In genomic region chr20:47160992-47161391, GRCh38 we compare ENCODE assay signal across 35 cellular contexts.
"Had no signal": no experiment of that assay in that cellular context is flagged by ENCODE, and none has a peak within 500 bp of the region (broad histone marks: within the 10 kb centered on the region; RNA-seq: fewer than 3 reads in every experiment).

No MANE protein-coding gene starts in this region.

- H3K4me3 Mint-ChIP-seq: activated B cell treated with CpG ODN at 0.5 μM for 24 hours; activated CD4-positive, alpha-beta memory T cell treated with anti-CD3 and anti-CD28 coated beads for 36 hours; activated CD4-positive, alpha-beta T cell treated with anti-CD3 and anti-CD28 coated beads, Interleukin-2, amount 10 ng/mL, durations not matched to agents 24 days and 14 days; activated CD8-positive, alpha-beta T cell treated with anti-CD3 and anti-CD28 coated beads for 36 hours; activated naive CD4-positive, alpha-beta T cell treated with anti-CD3 and anti-CD28 coated beads for 36 hours; activated naive CD8-positive, alpha-beta T cell treated with anti-CD3 and anti-CD28 coated beads for 36 hours; activated T-cell treated with anti-CD3 and anti-CD28 coated beads, Interleukin-2, amount 50 U/mL, for 4 hours; activated T-cell treated with anti-CD3 and anti-CD28 coated beads, Interleukin-2, amount 50 U/mL, for 72 hours; activated T-helper 1 cell treated with anti-CD3 and anti-CD28 coated beads, Interleukin-12 subunit alpha, Interleukin-12 subunit beta, Interleukin-2, Interleukin-4 antibody, amounts not matched to agents 30 ng/mL and 10 ng/mL and 1 ng/mL, durations not matched to agents 14 hours and 24 hours and 36 hours; activated T-helper 17 cell treated with anti-CD3 and anti-CD28 coated beads, Interleukin-2, amount 50 U/mL, for 72 hours; T-helper 1 cell treated with Interleukin-12 subunit alpha and Interleukin-12 subunit beta and Interleukin-4 antibody, amounts not matched to agents 30 μg/mL and 1 μg/mL, for 36 hours; T-helper 2 cell treated with Interferon-gamma antibody and Interleukin-4, amounts not matched to agents 5 μg/mL and 100 μg/mL, for 36 hours had no signal

- H3K4me1 Mint-ChIP-seq: activated B cell treated with CpG ODN at 0.5 μM for 24 hours; activated CD4-positive, alpha-beta T cell treated with anti-CD3 and anti-CD28 coated beads, Interleukin-2, amount 10 ng/mL, durations not matched to agents 24 days and 14 days; activated naive CD8-positive, alpha-beta T cell treated with anti-CD3 and anti-CD28 coated beads for 36 hours; activated T-helper 17 cell treated with anti-CD3 and anti-CD28 coated beads, Interleukin-2, amount 50 U/mL, for 72 hours had no signal

- H3K4me1 ChIP-seq: adrenal gland, body of pancreas, breast epithelium had no signal

- H3K27me3 Mint-ChIP-seq: activated B cell treated with CpG ODN at 0.5 μM for 24 hours; activated CD4-positive, alpha-beta T cell treated with anti-CD3 and anti-CD28 coated beads, Interleukin-2, amount 10 ng/mL, durations not matched to agents 24 days and 14 days; activated naive CD8-positive, alpha-beta T cell treated with anti-CD3 and anti-CD28 coated beads for 36 hours had no signal

- H3K36me3 ChIP-seq: adrenal gland, brain microvascular endothelial cell, breast epithelium had no signal

- H3K9me3 ChIP-seq: adrenal gland, body of pancreas, breast epithelium had no signal

- H3K27me3 ChIP-seq: body of pancreas, brain microvascular endothelial cell, breast epithelium had no signal

- H3K36me3 Mint-ChIP-seq: activated CD4-positive, alpha-beta memory T cell treated with anti-CD3 and anti-CD28 coated beads for 36 hours; activated naive CD4-positive, alpha-beta T cell treated with anti-CD3 and anti-CD28 coated beads, Interleukin-2, amount 50 U/mL, for 72 hours; activated naive CD8-positive, alpha-beta T cell treated with anti-CD3 and anti-CD28 coated beads for 36 hours had no signal

- ATAC-seq: activated CD8-positive, alpha-beta T cell treated with anti-CD3 and anti-CD28 coated beads for 36 hours; activated naive CD4-positive, alpha-beta T cell treated with anti-CD3 and anti-CD28 coated beads, Interleukin-2, amount 50 U/mL, for 72 hours; activated T-cell treated with anti-CD3 and anti-CD28 coated beads, Interleukin-2, amount 50 U/mL, for 4 hours; activated T-cell treated with anti-CD3 and anti-CD28 coated beads, Interleukin-2, amount 50 U/mL, for 72 hours; activated T-helper 17 cell treated with anti-CD3 and anti-CD28 coated beads, Interleukin-2, amount 50 U/mL, for 72 hours; body of pancreas had no signal

- H3K27ac ChIP-seq: adrenal gland, body of pancreas, brain microvascular endothelial cell, breast epithelium, VCaP had no signal

- H3K27ac Mint-ChIP-seq: activated B cell treated with CpG ODN at 0.5 μM for 24 hours; activated CD4-positive, alpha-beta memory T cell treated with anti-CD3 and anti-CD28 coated beads for 36 hours; activated CD4-positive, alpha-beta T cell treated with anti-CD3 and anti-CD28 coated beads, Interleukin-2, amount 10 ng/mL, durations not matched to agents 24 days and 14 days; activated CD8-positive, alpha-beta T cell treated with anti-CD3 and anti-CD28 coated beads for 36 hours; activated naive CD4-positive, alpha-beta T cell treated with anti-CD3 and anti-CD28 coated beads for 36 hours; activated naive CD4-positive, alpha-beta T cell treated with anti-CD3 and anti-CD28 coated beads, Interleukin-2, amount 50 U/mL, for 72 hours; activated naive CD8-positive, alpha-beta T cell treated with anti-CD3 and anti-CD28 coated beads for 36 hours; activated T-cell treated with anti-CD3 and anti-CD28 coated beads, Interleukin-2, amount 50 U/mL, for 72 hours; activated T-helper 1 cell treated with anti-CD3 and anti-CD28 coated beads, Interleukin-12 subunit alpha, Interleukin-12 subunit beta, Interleukin-2, Interleukin-4 antibody, amounts not matched to agents 30 ng/mL and 10 ng/mL and 1 ng/mL, durations not matched to agents 14 hours and 24 hours and 36 hours; activated T-helper 17 cell treated with anti-CD3 and anti-CD28 coated beads, Interleukin-2, amount 50 U/mL, for 72 hours; T-helper 1 cell treated with Interleukin-12 subunit alpha and Interleukin-12 subunit beta and Interleukin-4 antibody, amounts not matched to agents 30 μg/mL and 1 μg/mL, for 36 hours; T-helper 2 cell treated with Interferon-gamma antibody and Interleukin-4, amounts not matched to agents 5 μg/mL and 100 μg/mL, for 36 hours had no signal

- H3K9me3 Mint-ChIP-seq: activated B cell treated with CpG ODN at 0.5 μM for 24 hours; activated CD4-positive, alpha-beta memory T cell treated with anti-CD3 and anti-CD28 coated beads for 36 hours; activated CD4-positive, alpha-beta T cell treated with anti-CD3 and anti-CD28 coated beads, Interleukin-2, amount 10 ng/mL, durations not matched to agents 24 days and 14 days; activated CD8-positive, alpha-beta T cell treated with anti-CD3 and anti-CD28 coated beads for 36 hours; activated naive CD4-positive, alpha-beta T cell treated with anti-CD3 and anti-CD28 coated beads for 36 hours; activated naive CD4-positive, alpha-beta T cell treated with anti-CD3 and anti-CD28 coated beads, Interleukin-2, amount 50 U/mL, for 72 hours; activated T-cell treated with anti-CD3 and anti-CD28 coated beads, Interleukin-2, amount 50 U/mL, for 4 hours; activated T-cell treated with anti-CD3 and anti-CD28 coated beads, Interleukin-2, amount 50 U/mL, for 72 hours; activated T-helper 1 cell treated with anti-CD3 and anti-CD28 coated beads, Interleukin-12 subunit alpha, Interleukin-12 subunit beta, Interleukin-2, Interleukin-4 antibody, amounts not matched to agents 30 ng/mL and 10 ng/mL and 1 ng/mL, durations not matched to agents 14 hours and 24 hours and 36 hours; activated T-helper 17 cell treated with anti-CD3 and anti-CD28 coated beads, Interleukin-2, amount 50 U/mL, for 72 hours; T-helper 1 cell treated with Interleukin-12 subunit alpha and Interleukin-12 subunit beta and Interleukin-4 antibody, amounts not matched to agents 30 μg/mL and 1 μg/mL, for 36 hours; T-helper 2 cell treated with Interferon-gamma antibody and Interleukin-4, amounts not matched to agents 5 μg/mL and 100 μg/mL, for 36 hours had no signal

- DNase-seq: activated B cell treated with CpG ODN at 0.5 μM for 24 hours; activated CD4-positive, alpha-beta memory T cell treated with anti-CD3 and anti-CD28 coated beads for 36 hours; activated CD4-positive, alpha-beta T cell treated with anti-CD3 and anti-CD28 coated beads for 4 hours; activated CD4-positive, alpha-beta T cell treated with anti-CD3 and anti-CD28 coated beads, Interleukin-2, amount 10 ng/mL, durations not matched to agents 24 days and 14 days; activated CD4-positive, alpha-beta T cell treated with anti-CD3 and anti-CD28 coated beads, Interleukin-2, amount 50 U/mL, for 1 hour; activated CD4-positive, alpha-beta T cell treated with anti-CD3 and anti-CD28 coated beads, Interleukin-2, amount 50 U/mL, for 4 hours; activated CD4-positive, CD25-positive, alpha-beta regulatory T cell treated with anti-CD3 and anti-CD28 coated beads, Interleukin-2, amount 50 U/mL, for 72 hours; activated CD8-positive, alpha-beta memory T cell treated with anti-CD3 and anti-CD28 coated beads, Interleukin-2, amount 50 U/mL, for 4 hours; activated CD8-positive, alpha-beta T cell treated with anti-CD3 and anti-CD28 coated beads for 36 hours; activated effector memory CD4-positive, alpha-beta T cell treated with anti-CD3 and anti-CD28 coated beads, Interleukin-2, amount 50 U/mL, for 16 hours; activated gamma-delta T cell treated with Interleukin-2 at 50 U/mL for 16 hours; activated naive CD4-positive, alpha-beta T cell; activated naive CD4-positive, alpha-beta T cell treated with anti-CD3 and anti-CD28 coated beads for 36 hours; activated naive CD4-positive, alpha-beta T cell treated with anti-CD3 and anti-CD28 coated beads, Interleukin-2, amount 50 U/mL, for 16 hours; activated naive CD8-positive, alpha-beta T cell treated with anti-CD3 and anti-CD28 coated beads for 36 hours; activated T-cell treated with anti-CD3 and anti-CD28 coated beads for 4 hours; activated T-cell treated with anti-CD3 and anti-CD28 coated beads, Interleukin-2, amount 50 U/mL, for 1 hour; activated T-cell treated with anti-CD3 and anti-CD28 coated beads, Interleukin-2, amount 50 U/mL, for 4 hours; activated T-cell treated with anti-CD3 and anti-CD28 coated beads, Interleukin-2, amount 50 U/mL, for 72 hours; adrenal gland; amniotic stem cell; aorta; body of pancreas; brain microvascular endothelial cell; central memory CD4-positive, alpha-beta T cell; T-helper 1 cell; T-helper 2 cell; T-helper 9 cell had no signal

- H3K4me3 ChIP-seq: adrenal gland, body of pancreas, breast epithelium had no signal
